In genomic region chr9:137319976-137320551, GRCh38 we compare ENCODE assay signal across 1 cellular context.
TF ChIP-seq lines count a peak whose summit lies in the region.

No MANE protein-coding gene starts in this region.

TF ChIP-seq in H1, 55 proteins besides CTCF, POLR2A, EP300 and RAD21:
- TF ChIP-seq POLR2AphosphoS5 (IDR thresholded peaks at IDR 0.05; ENCODE audit: low read depth, low read length) (no peak), TCF12 (IDR thresholded peaks at IDR 0.05; ENCODE audit: low read depth, low read length) (no peak), JUND (IDR thresholded peaks at IDR 0.05; ENCODE audit: low read length) (no peak), CBX5 (IDR thresholded peaks at IDR 0.05; ENCODE audit: low read depth, low read length) (no peak), MAFK (IDR thresholded peaks at IDR 0.05; ENCODE audit: low read depth, low read length) (no peak), RBBP5 (IDR thresholded peaks at IDR 0.05; ENCODE audit: borderline replicate concordance, low read depth, low read length) (no peak), KDM4A (IDR thresholded peaks at IDR 0.05; ENCODE audit: low read depth, low read length, severe bottlenecking) (no peak), NANOG (IDR thresholded peaks at IDR 0.05; ENCODE audit: insufficient read depth, low read depth, low read length, poor library complexity, severe bottlenecking) (no peak), JUN (IDR thresholded peaks at IDR 0.05; ENCODE audit: low read depth, low read length) (no peak), ATF2 (IDR thresholded peaks at IDR 0.05; ENCODE audit: low read length) (no peak), CHD2 (IDR thresholded peaks at IDR 0.05; ENCODE audit: low read length) (no peak), KDM1A (IDR thresholded peaks at IDR 0.05; ENCODE audit: borderline replicate concordance, low read length) (no peak), CBX8 (IDR thresholded peaks at IDR 0.05; ENCODE audit: borderline replicate concordance, low read depth, low read length) (no peak)
